ENCODE assay signal across 17 cellular contexts in the genomic region with DNA sequence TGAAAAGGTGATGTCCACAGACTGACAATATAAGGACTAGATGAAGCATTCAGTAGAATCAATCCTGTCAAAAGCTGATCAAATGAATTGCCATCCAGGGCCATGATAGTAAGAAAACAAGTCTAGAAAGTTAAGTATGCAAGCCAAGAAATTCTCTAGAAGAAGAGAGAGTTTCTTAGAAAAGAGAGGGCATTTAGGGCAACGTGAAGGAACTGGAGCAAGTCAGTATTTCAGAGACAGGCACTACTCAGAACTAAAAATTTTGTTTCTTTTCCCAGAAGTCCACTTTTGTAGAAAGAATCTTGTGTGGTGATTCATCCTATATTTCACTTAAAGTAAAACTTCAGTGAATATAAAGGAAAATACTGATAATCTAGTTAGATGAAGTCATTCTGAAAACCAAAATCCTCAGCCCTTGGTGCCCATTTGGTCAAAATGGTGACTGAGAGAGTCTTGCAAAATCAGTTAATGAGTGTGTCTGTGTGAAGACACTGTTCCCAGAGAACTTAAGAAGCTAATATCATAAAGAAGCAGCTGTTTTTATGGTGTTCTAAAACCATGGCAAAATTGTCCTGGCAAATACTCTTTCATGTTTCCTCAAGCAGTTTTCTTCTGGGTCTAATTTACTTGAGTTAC.
DNase-seq lines count a peak whose midpoint lies in the region; ATAC-seq, FAIRE-seq and TF ChIP-seq lines count a peak whose summit lies in the region.
"Had no signal": no experiment of that assay in that cellular context is flagged by ENCODE, and none has a peak within 500 bp of the region (broad histone marks: within the 10 kb centered on the region; RNA-seq: fewer than 3 reads in every experiment).

No MANE protein-coding gene starts in this region.

- no peak for TF ChIP-seq EP300 in GM12878 (IDR thresholded peaks at IDR 0.05; ENCODE audit: borderline replicate concordance in 1 of 2, control insufficient read depth in 1 of 2, low read depth in 2 of 2, low read length in 2 of 2)

- H3K9me2 ChIP-seq in GM23248 (ENCODE audit: insufficient read depth) (no peaks in the 10 kb centered on the region), Loucy (replicated peaks; ENCODE audit: low read depth, low read length) (no peaks in the 10 kb centered on the region)

- H4K20me1 ChIP-seq in GM23248 (ENCODE audit: insufficient read depth), result no peaks in the 10 kb centered on the region
- H4K20me1 ChIP-seq in Loucy (ENCODE audit: insufficient read depth, low read length, poor library complexity, severe bottlenecking), result no peaks in the 10 kb centered on the region
- no peaks in the 10 kb centered on the region for H4K20me1 ChIP-seq in GM12878 (ENCODE audit: control insufficient read depth, insufficient read depth)
- no peaks in the 10 kb centered on the region for H4K20me1 ChIP-seq in smooth muscle cell (ENCODE audit: low read depth)
- H4K20me1 ChIP-seq: BLaER1 treated with 17β-estradiol and CSF1 and Interleukin-3, amounts not matched to agents 10 nM and 100 nM had no signal

- TF ChIP-seq POLR2A in GM12878 (IDR thresholded peaks at IDR 0.05; ENCODE audit: low read depth, low read length), result no peak

- no peaks in the 10 kb centered on the region for H3K36me3 Mint-ChIP-seq in Calu3 (ENCODE audit: insufficient read depth, unreplicated experiment)
- no peaks in the 10 kb centered on the region for H3K36me3 Mint-ChIP-seq in MCF 10A (ENCODE audit: insufficient read depth, unreplicated experiment)

- ATAC-seq in GM12878 (peak; percentile 22; the same call in 2 of the 3 replicates), left lobe of liver (no peak)

- H3K27ac Mint-ChIP-seq in Calu3 (ENCODE audit: unreplicated experiment) (no peak overlapping the region), MCF 10A (ENCODE audit: low read depth, unreplicated experiment) (no peak overlapping the region)
- H3K27ac Mint-ChIP-seq: CD4-positive, alpha-beta T cell; HFFc6 had no signal

- H3K27me3 ChIP-seq in GM23248 (replicated peaks; ENCODE audit: insufficient read depth) (no peaks in the 10 kb centered on the region; the same call in 1 of the 2 replicates), Loucy (ENCODE audit: insufficient read depth, low read length, poor library complexity, severe bottlenecking) (no peaks in the 10 kb centered on the region), GM12878 (replicated peaks in 1 of 2; ENCODE audit: control insufficient read depth in 2 of 2, insufficient read depth in 2 of 2, low read length in 1 of 2) (no peaks in the 10 kb centered on the region), smooth muscle cell (ENCODE audit: low read depth) (no peaks in the 10 kb centered on the region)
- H3K27me3 ChIP-seq: BLaER1 treated with 17β-estradiol and CSF1 and Interleukin-3, amounts not matched to agents 10 nM and 100 nM had no signal

- intact Hi-C loops in GM12878 (cut with micrococcal nuclease; ENCODE audit: unreplicated experiment) (no loop called here), Calu3 (cut with micrococcal nuclease; ENCODE audit: unreplicated experiment) (no loop called here), MCF 10A (cut with micrococcal nuclease) (no loop called here)

- H3F3A ChIP-seq in GM23248 (ENCODE audit: insufficient read depth) (no peaks in the 10 kb centered on the region), Loucy (ENCODE audit: low read depth) (no peaks in the 10 kb centered on the region), smooth muscle cell (ENCODE audit: low read depth) (no peaks in the 10 kb centered on the region)

- H3K9me3 ChIP-seq in GM23248 (ENCODE audit: low read depth) (no peaks in the 10 kb centered on the region), Loucy (ENCODE audit: insufficient read depth, low read depth, low read length) (no peaks in the 10 kb centered on the region), GM12878 (replicated peaks; ENCODE audit: control insufficient read depth, insufficient read depth, low read length) (no peaks in the 10 kb centered on the region), smooth muscle cell (replicated peaks; ENCODE audit: low read depth) (no peaks in the 10 kb centered on the region)
- H3K9me3 ChIP-seq: BLaER1 treated with 17β-estradiol and CSF1 and Interleukin-3, amounts not matched to agents 10 nM and 100 nM had no signal

- H3K4me1 Mint-ChIP-seq in Calu3 (ENCODE audit: low read depth, unreplicated experiment), result no peaks in the 10 kb centered on the region
- no peaks in the 10 kb centered on the region for H3K4me1 Mint-ChIP-seq in MCF 10A (ENCODE audit: insufficient read depth, unreplicated experiment)

- no peaks in the 10 kb centered on the region for H3K79me2 ChIP-seq in GM23248 (ENCODE audit: insufficient read depth)
- H3K79me2 ChIP-seq in Loucy (ENCODE audit: insufficient read depth, low read length), result no peaks in the 10 kb centered on the region
- no peaks in the 10 kb centered on the region for H3K79me2 ChIP-seq in GM12878 (ENCODE audit: control insufficient read depth, insufficient read depth, low read length)
- no peaks in the 10 kb centered on the region for H3K79me2 ChIP-seq in smooth muscle cell (ENCODE audit: low read depth)

- H3K4me2 ChIP-seq in GM23248 (ENCODE audit: unreplicated experiment) (no peak overlapping the region), Loucy (ENCODE audit: low read depth, low read length, poor library complexity, severe bottlenecking) (no peak overlapping the region), GM12878 (ENCODE audit: control insufficient read depth, insufficient read depth) (no peak overlapping the region), smooth muscle cell (peak overlapping the region; percentile 29)
- H3K4me2 ChIP-seq: BLaER1 treated with 17β-estradiol and CSF1 and Interleukin-3, amounts not matched to agents 10 nM and 100 nM had no signal

- H3K9me3 Mint-ChIP-seq in Calu3 (ENCODE audit: low read depth, unreplicated experiment), result no peaks in the 10 kb centered on the region
- H3K9me3 Mint-ChIP-seq in MCF 10A (ENCODE audit: unreplicated experiment), result no peaks in the 10 kb centered on the region
- H3K9me3 Mint-ChIP-seq: CD4-positive, alpha-beta T cell; HFFc6 had no signal

- no peak for FAIRE-seq in GM12878 (lab: Jason Lieb, UNC)
- FAIRE-seq: GM19239 had no signal

- TF ChIP-seq CTCF in Loucy (conservative IDR thresholded peaks at IDR 0.05; ENCODE audit: low read length), result no peak
- TF ChIP-seq CTCF in GM12878 (IDR thresholded peaks at IDR 0.05 in 2 of 3, conservative IDR thresholded peaks at IDR 0.05 in 1 of 3; ENCODE audit: control insufficient read depth in 2 of 3, extremely low read depth in 1 of 3, insufficient read depth in 1 of 3, low read depth in 3 of 3, low read length in 3 of 3), result no peak
- no peak for TF ChIP-seq CTCF in smooth muscle cell (IDR thresholded peaks at IDR 0.05; ENCODE audit: borderline replicate concordance, insufficient read depth, poor library complexity, severe bottlenecking)
- no peak for TF ChIP-seq CTCF in Calu3 (IDR thresholded peaks at IDR 0.05; ENCODE audit: unreplicated experiment)
- TF ChIP-seq CTCF in MCF 10A (IDR thresholded peaks at IDR 0.05; ENCODE audit: unreplicated experiment), result no peak

- RAD21 ChIA-PET in GM12878 (lab: Charles Lee; ENCODE audit: unreplicated experiment), result interaction anchor here (0.9 kb wide), 1 partner anchor 15 kb away, joined by 3 read pairs; no protein-coding TSS in a partner anchor

- POLR2A ChIA-PET in GM12878 (lab: Charles Lee) (interaction anchor here (1.2 kb wide), 1 partner anchor 81 kb away, joined by 4 read pairs; no protein-coding TSS in a partner anchor), MCF 10A (lab: Yijun Ruan, JAX) (no interaction called here)

- H3K4me3 ChIP-seq in GM23248 (no peak overlapping the region), Loucy (ENCODE audit: low read length, poor library complexity, severe bottlenecking) (no peak overlapping the region), GM12878 (no peak overlapping the region), smooth muscle cell (no peak overlapping the region)
- H3K4me3 ChIP-seq: BLaER1 treated with 17β-estradiol and CSF1 and Interleukin-3, amounts not matched to agents 10 nM and 100 nM had no signal

- TF ChIP-seq RAD21 in GM12878 (IDR thresholded peaks at IDR 0.05; ENCODE audit: insufficient read depth, low read depth, low read length), result no peak

- SMC1A ChIA-PET in GM12878 (lab: Charles Lee; ENCODE audit: uncharacterized antibody, unreplicated experiment), result interaction anchor here (0.9 to 2.9 kb wide), 6 partner anchors 9 to 30 kb away, joined by 3 to 11 read pairs (median 3); no protein-coding TSS in a partner anchor

- H3K36me3 ChIP-seq in GM23248 (ENCODE audit: low read depth) (no peaks in the 10 kb centered on the region), Loucy (ENCODE audit: insufficient read depth, low read length) (no peaks in the 10 kb centered on the region), GM12878 (ENCODE audit: control insufficient read depth in 2 of 2, insufficient read depth in 2 of 2, low read length in 1 of 2) (no peaks in the 10 kb centered on the region; a peak in 2 of 4 replicates), smooth muscle cell (ENCODE audit: low read depth) (no peaks in the 10 kb centered on the region)
- H3K36me3 ChIP-seq: BLaER1 treated with 17β-estradiol and CSF1 and Interleukin-3, amounts not matched to agents 10 nM and 100 nM had no signal

- CTCF ChIA-PET in GM12878 (lab: Yijun Ruan, JAX) (interaction anchor here (0.6 to 0.9 kb wide), 2 partner anchors 84 to 471 kb away, joined by 3 read pairs; no protein-coding TSS in a partner anchor), Calu3 (lab: Charles Lee) (no interaction called here), MCF 10A (lab: Yijun Ruan, JAX) (interaction anchor here (1.0 kb wide), 1 partner anchor 54 kb away, joined by 3 read pairs; no protein-coding TSS in a partner anchor)

- DNase-seq in GM23248 (peak; percentile 8), GM12878 (ENCODE audit: low read depth, low spot score) (no peak), smooth muscle cell (lab: John Stamatoyannopoulos, UW; ENCODE audit: unreplicated experiment) (no peak), Calu3 (no peak), left lobe of liver (ENCODE audit: low spot score) (no peak), MCF 10A (ENCODE audit: unreplicated experiment) (no peak)
- DNase-seq: ACHN; CD4-positive, alpha-beta T cell; DMS153; DMS79 treated with DMSO at 0.1 percent for 48 hours; EL; GDM1; HCEC 1CT; HFFc6 had no signal

- no peak overlapping the region for H3K9ac ChIP-seq in GM23248
- no peak overlapping the region for H3K9ac ChIP-seq in Loucy (ENCODE audit: low read depth, low read length, poor library complexity, severe bottlenecking)
- H3K9ac ChIP-seq in GM12878 (ENCODE audit: control insufficient read depth, insufficient read depth, low read length), result no peak overlapping the region
- H3K9ac ChIP-seq in smooth muscle cell (ENCODE audit: low read depth), result no peak overlapping the region
- H3K9ac ChIP-seq: BLaER1 treated with 17β-estradiol and CSF1 and Interleukin-3, amounts not matched to agents 10 nM and 100 nM had no signal

- BruUV-seq in GM12878 (replicated peaks; lab: Mats Ljungman, UMichigan), result no TSS peak
- BruUV-seq in Calu3 (replicated peaks; lab: Mats Ljungman, UMichigan), result no TSS peak
- BruUV-seq in MCF 10A (replicated peaks; lab: Mats Ljungman, UMichigan), result no TSS peak

- H3K27me3 Mint-ChIP-seq in Calu3 (ENCODE audit: unreplicated experiment) (no peaks in the 10 kb centered on the region), MCF 10A (ENCODE audit: insufficient read depth, unreplicated experiment) (peaks cover 75% of the 10 kb centered on the region)

- in situ Hi-C loops in GM23248 (cut with MboI) (no loop called here), GM12878 (cut with MboI) (no loop called here)

- H3K4me3 Mint-ChIP-seq in Calu3 (ENCODE audit: low read depth, unreplicated experiment) (no peak overlapping the region), MCF 10A (ENCODE audit: unreplicated experiment) (no peak overlapping the region)
- H3K4me3 Mint-ChIP-seq: CD4-positive, alpha-beta T cell; HFFc6 had no signal

- H3K4me1 ChIP-seq in GM23248 (ENCODE audit: insufficient read depth) (no peaks in the 10 kb centered on the region), Loucy (ENCODE audit: insufficient read depth, low read length, poor library complexity, severe bottlenecking) (no peaks in the 10 kb centered on the region), GM12878 (ENCODE audit: control insufficient read depth, insufficient read depth, low read length) (no peaks in the 10 kb centered on the region), smooth muscle cell (ENCODE audit: low read depth) (no peaks in the 10 kb centered on the region)

- H3K27ac ChIP-seq in GM23248 (no peak overlapping the region), GM12878 (ENCODE audit: control insufficient read depth, insufficient read depth) (no peak overlapping the region), smooth muscle cell (ENCODE audit: low read depth) (no peak overlapping the region)
- H3K27ac ChIP-seq: BLaER1 treated with 17β-estradiol and CSF1 and Interleukin-3, amounts not matched to agents 10 nM and 100 nM had no signal

- WGBS in GM23248 (ENCODE audit: low coverage in 1 of 2, low lambda C conversion rate in 2 of 2, missing lambda C conversion rate in 2 of 2), 2 experiments, result 8 to 13% methylated on average over 1 of the region's 1 CpG
- 10% methylated on average over 1 of the region's 1 CpG for WGBS in GM12878 (ENCODE audit: insufficient coverage, insufficient replicate concordance, low lambda C conversion rate, missing lambda C conversion rate)
- WGBS in smooth muscle cell (ENCODE audit: low lambda C conversion rate), result 88% methylated on average over 1 of the region's 1 CpG

- H2AFZ ChIP-seq in GM23248, result no peak overlapping the region
- peak overlapping the region; percentile 39; the same call in 1 of the 2 replicates for H2AFZ ChIP-seq in Loucy (ENCODE audit: low read length)
- H2AFZ ChIP-seq in GM12878 (ENCODE audit: control insufficient read depth, low read depth, low read length), result peak overlapping the region; percentile 19; the same call in 1 of the 2 replicates
- peak overlapping the region; percentile 77 for H2AFZ ChIP-seq in smooth muscle cell (ENCODE audit: low read depth)
